In genomic region chr7:7808156-7808555, GRCh38 we compare ENCODE assay signal across 16 cellular contexts.
DNase-seq lines count a peak whose midpoint lies in the region; ATAC-seq and TF ChIP-seq lines count a peak whose summit lies in the region.
"Had no signal": no experiment of that assay in that cellular context is flagged by ENCODE, and none has a peak within 500 bp of the region (broad histone marks: within the 10 kb centered on the region; RNA-seq: fewer than 3 reads in every experiment).

No MANE protein-coding gene starts in this region.

- H3K27ac ChIP-seq in brain microvascular endothelial cell = no peak overlapping the region
- H3K27ac ChIP-seq: lower lobe of right lung had no signal

- no peak overlapping the region for H3K4me3 ChIP-seq in brain microvascular endothelial cell (ENCODE audit: low read depth, low read length)
- H3K4me3 ChIP-seq: lower lobe of right lung had no signal

- TF ChIP-seq CTCF in brain microvascular endothelial cell (IDR thresholded peaks at IDR 0.05; ENCODE audit: low read depth, low read length, missing control alignments) (no peak), GM10266 (IDR thresholded peaks at IDR 0.05; ENCODE audit: control insufficient read depth, insufficient read depth, low read depth, missing control alignments) (no peak)

- no peak for ATAC-seq in HG03045 (IDR thresholded peaks at IDR 0.05; ENCODE audit: unreplicated experiment)
- ATAC-seq: lower lobe of right lung had no signal

- H3K36me3 ChIP-seq in brain microvascular endothelial cell (replicated peaks) = no peaks in the 10 kb centered on the region
- H3K36me3 ChIP-seq: lower lobe of right lung had no signal

- DNase-seq in EL (peak; percentile 52), NCI-H460 (ENCODE audit: extremely low read depth, low read depth) (peak; percentile 75), brain microvascular endothelial cell (peak; percentile 32), kidney tubule cell (ENCODE audit: low spot score) (peak; percentile 11), GM10266 (ENCODE audit: extremely low spot score) (no peak), NCI-H2171 treated with DMSO at 0.1 percent for 48 hours (lab: John Stamatoyannopoulos, UW) (no peak)
- no peak for DNase-seq in central memory CD4-positive, alpha-beta T cell
- DNase-seq: activated CD4-positive, alpha-beta T cell treated with anti-CD3 and anti-CD28 coated beads for 1 hour; activated T-cell treated with anti-CD3 and anti-CD28 coated beads, Interleukin-2, amount 50 U/mL, for 24 hours; CD4-positive, alpha-beta memory T cell; effector memory CD4-positive, alpha-beta T cell; hypothalamus; lower lobe of right lung; NCI-H1436; T-helper 1 cell had no signal

- no peaks in the 10 kb centered on the region for H3K27me3 ChIP-seq in brain microvascular endothelial cell (replicated peaks)

- in situ Hi-C loops in brain microvascular endothelial cell (cut with HindIII; ENCODE audit: low pct_ligation_motif_present, low sequenced_read_pairs) = no loop called here

Comparison
In these comparisons a context has a peak if more than half of its experiments do, and no peak if none do; other contexts are left out.
1. DNase-seq: peak in EL (single experiment), NCI-H460 (single experiment), brain microvascular endothelial cell (single experiment) and kidney tubule cell (single experiment); none in central memory CD4-positive, alpha-beta T cell (single experiment), GM10266 (single experiment) and NCI-H2171 treated with DMSO at 0.1 percent for 48 hours (single experiment).